In the genomic region with DNA sequence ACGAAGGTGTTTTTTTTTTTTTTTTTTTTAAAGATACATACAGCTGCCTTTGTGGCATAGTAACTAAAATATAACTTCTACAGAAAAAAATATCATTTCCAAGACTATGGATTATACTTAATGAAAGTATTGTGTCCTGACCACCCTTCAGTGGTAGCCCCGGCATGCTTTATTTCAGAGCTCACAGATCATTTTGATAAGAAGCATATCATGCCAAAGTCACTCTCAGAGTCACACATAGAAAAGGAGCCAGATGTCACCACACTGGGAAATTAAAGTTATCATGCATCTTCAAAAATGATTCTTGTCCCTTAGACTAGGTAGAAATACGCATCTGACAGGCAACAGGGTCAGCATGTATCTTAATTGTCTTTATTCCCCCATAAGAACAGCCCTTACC, we compare ENCODE assay signal across 26 cellular contexts. TPM values are rescaled to one million over a fixed set of nuclear protein-coding genes. Genes with fewer than 3 reads are reported as not detected.
"Had no signal": no experiment of that assay in that cellular context is flagged by ENCODE, and none has a peak within 500 bp of the region (broad histone marks: within the 10 kb centered on the region; RNA-seq: fewer than 3 reads in every experiment).

No MANE protein-coding gene starts in this region.

- H3K9me3 ChIP-seq: colonic mucosa, gastrocnemius medialis, mucosa of descending colon, neutrophil, ovary, right lobe of liver, testis, transverse colon had no signal

- H3K36me3 ChIP-seq: cardiac muscle cell, colonic mucosa, gastrocnemius medialis, neutrophil, ovary, right lobe of liver, transverse colon had no signal

- H3K27me3 ChIP-seq: ovary, testis had no signal

- H3K4me3 ChIP-seq: cardiac muscle cell, colonic mucosa, gastrocnemius medialis, hepatocyte, mucosa of descending colon, ovary, right lobe of liver, testis, transverse colon had no signal

- H3K9me3 Mint-ChIP-seq: activated B cell treated with CpG ODN at 0.5 μM for 24 hours; natural killer cell treated with Interleukin-12 subunit alpha and Interleukin-12 subunit beta and Interleukin-15 and Interleukin-18, amount 100 ng/mL, for 72 hours had no signal

- H3K4me1 ChIP-seq: colonic mucosa, gastrocnemius medialis had no signal

- H3K27ac Mint-ChIP-seq: activated B cell treated with CpG ODN at 0.5 μM for 24 hours; activated CD4-positive, alpha-beta T cell treated with anti-CD3 and anti-CD28 coated beads for 36 hours; activated naive CD8-positive, alpha-beta T cell; natural killer cell treated with Interleukin-12 subunit alpha and Interleukin-12 subunit beta and Interleukin-15 and Interleukin-18, amount 100 ng/mL, for 72 hours; progenitor cell of endocrine pancreas had no signal

- H3K36me3 Mint-ChIP-seq: activated naive CD8-positive, alpha-beta T cell; natural killer cell treated with Interleukin-12 subunit alpha and Interleukin-12 subunit beta and Interleukin-15 and Interleukin-18, amount 100 ng/mL, for 72 hours had no signal

- H3K4me3 Mint-ChIP-seq: activated B cell treated with CpG ODN at 0.5 μM for 24 hours; activated CD4-positive, alpha-beta T cell treated with anti-CD3 and anti-CD28 coated beads for 36 hours; activated naive CD8-positive, alpha-beta T cell; natural killer cell treated with Interleukin-12 subunit alpha and Interleukin-12 subunit beta and Interleukin-15 and Interleukin-18, amount 100 ng/mL, for 72 hours had no signal

- H3K27ac ChIP-seq: cardiac muscle cell, colonic mucosa, gastrocnemius medialis, hepatocyte, neutrophil, ovary, right lobe of liver, testis, transverse colon had no signal

- DNase-seq: activated B cell treated with CpG ODN at 0.5 μM for 24 hours; activated CD4-positive, alpha-beta T cell treated with anti-CD3 and anti-CD28 coated beads for 36 hours; activated CD4-positive, alpha-beta T cell treated with anti-CD3 and anti-CD28 coated beads, Interleukin-2, amount 50 U/mL, for 4 hours; activated effector memory CD4-positive, alpha-beta T cell treated with Interleukin-2 at 50 U/mL for 16 hours; activated naive CD4-positive, alpha-beta T cell treated with Interleukin-2 at 50 U/mL for 16 hours; anterior cingulate cortex; cerebellar nuclear complex; colonic mucosa; effector memory CD4-positive, alpha-beta T cell; gastrocnemius medialis; islet precursor cell; left ventricle myocardium superior; mucosa of descending colon; ovary; right lobe of liver; stimulated activated CD4-positive, alpha-beta T cell treated with anti-CD3 and anti-CD28 coated beads, Interleukin-2, amount 100 ng/mL, for 48 hours; stimulated activated naive CD4-positive, alpha-beta T cell treated with Interleukin-2 at 50 U/mL for 16 hours; testis; transverse colon had no signal

RNA-seq across cellular contexts. Expression of a gene that starts 3.0 kb away (rescaled TPM):
- total RNA-seq: activated CD4-positive, alpha-beta T cell treated with anti-CD3 and anti-CD28 coated beads for 36 hours; dermis microvascular lymphatic vessel endothelial cell; natural killer cell treated with Interleukin-12 subunit alpha and Interleukin-12 subunit beta and Interleukin-15 and Interleukin-18, amount 100 ng/mL, for 72 hours had no signal
